In the genomic region with DNA sequence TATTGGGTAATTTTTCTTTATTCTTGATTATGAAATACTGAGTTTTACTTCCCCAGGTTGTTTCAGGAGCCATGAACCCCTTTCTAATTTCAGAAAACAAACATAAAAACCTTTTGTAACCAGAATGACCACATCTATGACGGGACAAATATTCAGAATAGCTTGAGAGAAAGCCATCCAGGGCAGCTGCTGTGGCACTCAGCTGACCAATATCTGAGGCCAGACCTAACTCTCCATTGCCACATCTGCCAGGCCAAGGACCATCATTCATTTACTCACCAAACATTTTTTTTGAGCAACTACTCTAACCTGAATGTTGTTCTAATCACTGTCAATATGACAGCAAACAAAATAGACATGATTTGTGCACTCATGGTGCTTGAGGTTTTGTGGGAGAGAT, we compare ENCODE assay signal across 25 cellular contexts.
"Had no signal": no experiment of that assay in that cellular context is flagged by ENCODE, and none has a peak within 500 bp of the region (broad histone marks: within the 10 kb centered on the region; RNA-seq: fewer than 3 reads in every experiment).

No MANE protein-coding gene starts in this region.

- H3K79me2 ChIP-seq: hepatocyte had no signal

- H3K36me3 ChIP-seq: esophagus muscularis mucosa, gastroesophageal sphincter, heart left ventricle, left lung, lower lobe of right lung had no signal

- H3K27ac ChIP-seq: coronary artery, dorsolateral prefrontal cortex, esophagus muscularis mucosa, foreskin keratinocyte, gastroesophageal sphincter, heart left ventricle, hepatocyte, left lung, lower lobe of right lung had no signal

- DNase-seq: dermis blood vessel endothelial cell; dorsolateral prefrontal cortex; effector CD4-positive, alpha-beta T cell; effector memory CD4-positive, alpha-beta T cell; foreskin keratinocyte; heart left ventricle; hypothalamus; immature natural killer cell; islet precursor cell; kidney; kidney glomerular epithelial cell; left colon; left lung; left ventricle myocardium superior; lower lobe of right lung; mesenchymal stem cell; mucosa of descending colon; naive B cell had no signal

- H3K9me3 ChIP-seq: esophagus muscularis mucosa, gastroesophageal sphincter, heart left ventricle, left lung, lower lobe of right lung, mucosa of descending colon had no signal

- H3K4me1 ChIP-seq: esophagus muscularis mucosa, foreskin keratinocyte, gastroesophageal sphincter, heart left ventricle, left lung, lower lobe of right lung had no signal

- H3K4me2 ChIP-seq: hepatocyte had no signal

- H3K27me3 ChIP-seq: dorsolateral prefrontal cortex, esophagus muscularis mucosa, foreskin keratinocyte, gastroesophageal sphincter, heart left ventricle, hepatocyte, left lung had no signal

- ATAC-seq: foreskin keratinocyte, gastroesophageal sphincter, heart left ventricle, left colon, left lung, left ventricle myocardium superior, lower lobe of right lung, mucosa of descending colon had no signal

- FAIRE-seq: colon, endothelial cell of umbilical vein, frontal cortex, kidney had no signal

- H2AFZ ChIP-seq: hepatocyte had no signal

- H3K4me3 ChIP-seq: coronary artery, dorsolateral prefrontal cortex, esophagus muscularis mucosa, gastroesophageal sphincter, heart left ventricle, hepatocyte, left lung, lower lobe of right lung, mucosa of descending colon had no signal
